Comparison of ENCODE assay signal across 9 cellular contexts in genomic region chr2:172000696-172001361, GRCh38. TPM values are rescaled to one million over a fixed set of nuclear protein-coding genes. Genes with fewer than 3 reads are reported as not detected.
A peak's percentile ranks its signal among the peaks of the same experiment; 100 is the strongest.
DNase-seq lines count a peak whose midpoint lies in the region; ATAC-seq and TF ChIP-seq lines count a peak whose summit lies in the region.
"Had no signal": no experiment of that assay in that cellular context is flagged by ENCODE, and none has a peak within 500 bp of the region (broad histone marks: within the 10 kb centered on the region; RNA-seq: fewer than 3 reads in every experiment).

No MANE protein-coding gene starts in this region.

- CTCF ChIA-PET in AG04450 (lab: Charles Lee): no interaction called here
- CTCF ChIA-PET in GM10248 (lab: Yijun Ruan, JAX): interaction anchor here (0.6 to 1.5 kb wide), 4 partner anchors 9 to 178 kb away, joined by 3 to 5 read pairs (median 3); no protein-coding TSS in a partner anchor

- ATAC-seq in activated naive CD8-positive, alpha-beta T cell treated with anti-CD3 and anti-CD28 coated beads, Interleukin-2, amount 50 U/mL, for 24 hours: no peak
- no peak for ATAC-seq in left lung

- no peak overlapping the region for H3K56ac ChIP-seq in mesendoderm (ENCODE audit: low read length)

- no peak overlapping the region for H2BK15ac ChIP-seq in mesendoderm (replicated peaks; ENCODE audit: low read depth)

- H3K36me3 Mint-ChIP-seq in HFFc6 (ENCODE audit: low read depth): peaks cover 6% of the 10 kb centered on the region; the same call in 1 of the 2 replicates
- peaks cover 3% of the 10 kb centered on the region for H3K36me3 Mint-ChIP-seq in activated naive CD8-positive, alpha-beta T cell treated with anti-CD3 and anti-CD28 coated beads, Interleukin-2, amount 50 U/mL, for 24 hours (ENCODE audit: low read depth)

- H3K23ac ChIP-seq in mesendoderm (ENCODE audit: low read length): no peak overlapping the region

- H3K27ac ChIP-seq in AG04450 (ENCODE audit: low read depth, low read length) (no peak overlapping the region), mesendoderm (ENCODE audit: low read depth, low read length) (no peak overlapping the region), left lung (no peak overlapping the region)

- H3K79me2 ChIP-seq in mesendoderm (ENCODE audit: control insufficient read depth, insufficient read depth, low read length): no peaks in the 10 kb centered on the region

- TF ChIP-seq CTCF in AG04450 (IDR thresholded peaks at IDR 0.05; ENCODE audit: low read depth, low read length): no peak
- no peak for TF ChIP-seq CTCF in HFFc6 (IDR thresholded peaks at IDR 0.05)
- no peak for TF ChIP-seq CTCF in left lung (IDR thresholded peaks at IDR 0.05)
- TF ChIP-seq CTCF in GM10248 (IDR thresholded peaks at IDR 0.05; ENCODE audit: control extremely low read depth, extremely low read depth, low read depth, missing control alignments): no peak

- H3K27me3 Mint-ChIP-seq in HFFc6 (ENCODE audit: insufficient read depth): no peaks in the 10 kb centered on the region; the same call in 1 of the 2 replicates
- H3K27me3 Mint-ChIP-seq in activated naive CD8-positive, alpha-beta T cell treated with anti-CD3 and anti-CD28 coated beads, Interleukin-2, amount 50 U/mL, for 24 hours: peaks cover 7% of the 10 kb centered on the region

- H3K9ac ChIP-seq in mesendoderm (ENCODE audit: low read length): no peak overlapping the region

- H3K4ac ChIP-seq in mesendoderm (ENCODE audit: low read depth, low read length): no peak overlapping the region

- H3K9me3 ChIP-seq in AG04450 (ENCODE audit: control insufficient read depth, insufficient read depth, low read length) (no peaks in the 10 kb centered on the region), left lung (no peaks in the 10 kb centered on the region)

- no peak overlapping the region for H4K8ac ChIP-seq in mesendoderm (ENCODE audit: low read depth, low read length)

- H3K4me1 ChIP-seq in mesendoderm (ENCODE audit: control insufficient read depth, low read depth, low read length) (no peaks in the 10 kb centered on the region), left lung (peaks cover 0 to 13% of the 10 kb centered on the region in 2 donors)

- intact Hi-C loops in left lung (cut with DNase I): no loop called here

- H3K36me3 ChIP-seq in mesendoderm (ENCODE audit: control insufficient read depth, insufficient read depth, low read length) (no peaks in the 10 kb centered on the region), left lung (no peaks in the 10 kb centered on the region)

- H3K4me2 ChIP-seq in mesendoderm (ENCODE audit: low read length): no peak overlapping the region

- H3K4me3 Mint-ChIP-seq in HFFc6: peak overlapping the region; percentile 94
- H3K4me3 Mint-ChIP-seq in activated naive CD8-positive, alpha-beta T cell treated with anti-CD3 and anti-CD28 coated beads, Interleukin-2, amount 50 U/mL, for 24 hours: peak overlapping the region; percentile 98

- H3K4me1 Mint-ChIP-seq in HFFc6 (ENCODE audit: low read depth): peaks cover 31% of the 10 kb centered on the region
- peaks cover 28% of the 10 kb centered on the region for H3K4me1 Mint-ChIP-seq in activated naive CD8-positive, alpha-beta T cell treated with anti-CD3 and anti-CD28 coated beads, Interleukin-2, amount 50 U/mL, for 24 hours

- POLR2A ChIA-PET in AG04450 (lab: Yijun Ruan, JAX): interaction anchor here (1.0 kb wide), 1 partner anchor 101 kb away, joined by 3 read pairs; no protein-coding TSS in a partner anchor
- POLR2A ChIA-PET in GM10248 (lab: Yijun Ruan, JAX): no interaction called here

- no peaks in the 10 kb centered on the region for H3K27me3 ChIP-seq in AG04450 (ENCODE audit: control insufficient read depth, insufficient read depth, low read length)
- no peaks in the 10 kb centered on the region for H3K27me3 ChIP-seq in mesendoderm (ENCODE audit: insufficient read depth, low read length, poor library complexity)
- H3K27me3 ChIP-seq in left lung: peaks cover 8 to 25% of the 10 kb centered on the region in 2 donors

- peak overlapping the region; percentile 21 for H4K5ac ChIP-seq in mesendoderm (ENCODE audit: low read length)

- no peaks in the 10 kb centered on the region for H3K9me3 Mint-ChIP-seq in HFFc6
- H3K9me3 Mint-ChIP-seq in activated naive CD8-positive, alpha-beta T cell treated with anti-CD3 and anti-CD28 coated beads, Interleukin-2, amount 50 U/mL, for 24 hours: no peaks in the 10 kb centered on the region

- H3K4me3 ChIP-seq in AG04450 (ENCODE audit: low read depth, low read length): peak overlapping the region; percentile 97
- H3K4me3 ChIP-seq in mesendoderm (ENCODE audit: low read length): no peak overlapping the region
- H3K4me3 ChIP-seq in left lung: peak overlapping the region in 1 of 2 donors; percentile 48

- no CpG with 5 or more reads among the region's 13 CpGs for WGBS in mesendoderm (ENCODE audit: extremely low coverage, insufficient coverage, low lambda C conversion rate)

- H3K79me1 ChIP-seq in mesendoderm (ENCODE audit: low read length): no peaks in the 10 kb centered on the region

- no peak overlapping the region for H2BK5ac ChIP-seq in mesendoderm (ENCODE audit: low read length)

- no peak overlapping the region for H2BK120ac ChIP-seq in mesendoderm (ENCODE audit: low read depth, low read length)

- DNase-seq in AG04450 (ENCODE audit: low read depth, low spot score) (no peak), HFFc6 (no peak), mesendoderm (no peak), left lung (no peak), NCI-H510A (lab: John Stamatoyannopoulos, UW) (no peak), GM10248 (ENCODE audit: extremely low spot score) (no peak)
- DNase-seq in activated naive CD8-positive, alpha-beta T cell treated with anti-CD3 and anti-CD28 coated beads, Interleukin-2, amount 50 U/mL, for 24 hours: no peak
- no peak for DNase-seq in stimulated activated CD4-positive, alpha-beta T cell treated with anti-CD3 and anti-CD28 coated beads, Interleukin-4, amount 100 ng/mL, for 1 hour
- DNase-seq: T-helper 9 cell had no signal

- no peak overlapping the region for H3K18ac ChIP-seq in mesendoderm (ENCODE audit: low read length)

- no peak overlapping the region for H2AK5ac ChIP-seq in mesendoderm (ENCODE audit: low read length)

- peak overlapping the region; percentile 89 for H3K27ac Mint-ChIP-seq in HFFc6
- H3K27ac Mint-ChIP-seq in activated naive CD8-positive, alpha-beta T cell treated with anti-CD3 and anti-CD28 coated beads, Interleukin-2, amount 50 U/mL, for 24 hours: peak overlapping the region; percentile 100

RNA-seq across cellular contexts. Expression of gene METAP1D, which starts 1.1 kb away (rescaled TPM):
- polyA plus RNA-seq in AG04450 (2011; rRNA removed): 6.2 and 8.3 TPM in 2 replicates
- polyA minus RNA-seq in AG04450 (2011; rRNA and poly(A)+ RNA removed): 5.2 and 8.8 TPM in 2 replicates
- total RNA-seq in HFFc6 (2021; fragmentation: NEBNext Ultra II Directional; extraction: Animal tissue kit (Norgen Biotek cat#: 25700)): 1 to 10 TPM; 5.3 to 7.5 (median 6.2) TPM
- 4.9 TPM for polyA plus RNA-seq in mesendoderm (2013, experiment 1 of 2)
- polyA plus RNA-seq in mesendoderm (2013, experiment 2 of 2): 6.9 TPM
- total RNA-seq in left lung: 1 to 10 TPM; 2.8 to 4.6 TPM
